28 cellular contexts compared by ENCODE assay signal in genomic region chr7:51082096-51082840, GRCh38.
"Had no signal": no experiment of that assay in that cellular context is flagged by ENCODE, and none has a peak within 500 bp of the region (broad histone marks: within the 10 kb centered on the region; RNA-seq: fewer than 3 reads in every experiment).

No MANE protein-coding gene starts in this region.

- H3K27me3 Mint-ChIP-seq: activated naive CD8-positive, alpha-beta T cell treated with anti-CD3 and anti-CD28 coated beads for 36 hours; stimulated activated memory B cell treated with anti-CD40 and anti-IgM and Interleukin-4, amounts not matched to agents 10 μg/mL and 1 μg/mL and 100 μg/mL, for 72 hours had no signal

- DNase-seq: activated CD4-positive, alpha-beta T cell treated with anti-CD3 and anti-CD28 coated beads for 1 hour; activated CD4-positive, alpha-beta T cell treated with anti-CD3 and anti-CD28 coated beads, Interleukin-2, amount 50 U/mL, for 4 hours; activated CD8-positive, alpha-beta memory T cell treated with anti-CD3 and anti-CD28 coated beads for 24 hours; activated CD8-positive, alpha-beta memory T cell treated with anti-CD3 and anti-CD28 coated beads, Interleukin-2, amount 50 U/mL, for 4 hours; activated naive CD4-positive, alpha-beta T cell treated with Interleukin-2 at 50 U/mL for 16 hours; activated naive CD8-positive, alpha-beta T cell treated with anti-CD3 and anti-CD28 coated beads for 36 hours; activated T-cell treated with anti-CD3 and anti-CD28 coated beads, Interleukin-2, amount 50 U/mL, for 4 hours; cerebellar nuclear complex; esophagus squamous epithelium; head of caudate nucleus; kidney; naive thymus-derived CD8-positive, alpha-beta T cell; ovary; psoas muscle; right lobe of liver; transverse colon had no signal

- H3K27me3 ChIP-seq: breast epithelium, esophagus squamous epithelium, gastroesophageal sphincter, neural progenitor cell, ovary, right lobe of liver, transverse colon, vagina had no signal

- H3K36me3 ChIP-seq: breast epithelium, neural progenitor cell, ovary, right lobe of liver, transverse colon, vagina had no signal

- ATAC-seq: activated T-cell treated with anti-CD3 and anti-CD28 coated beads, Interleukin-2, amount 50 U/mL, for 4 hours; gastroesophageal sphincter; left lobe of liver; naive thymus-derived CD8-positive, alpha-beta T cell; psoas muscle; stimulated activated memory B cell treated with anti-CD40 and anti-IgM and Interleukin-4, amounts not matched to agents 10 μg/mL and 1 μg/mL and 100 μg/mL, for 72 hours had no signal

- H3K4me1 ChIP-seq: breast epithelium, right lobe of liver had no signal

- H3K9me3 ChIP-seq: breast epithelium, esophagus squamous epithelium, gastroesophageal sphincter, ovary, psoas muscle, right lobe of liver, transverse colon, vagina had no signal

- H3K4me3 Mint-ChIP-seq: activated naive CD8-positive, alpha-beta T cell treated with anti-CD3 and anti-CD28 coated beads for 36 hours; activated T-cell treated with anti-CD3 and anti-CD28 coated beads, Interleukin-2, amount 50 U/mL, for 4 hours; mesothelial cell of epicardium; naive thymus-derived CD8-positive, alpha-beta T cell; neural progenitor cell; stimulated activated memory B cell treated with anti-CD40 and anti-IgM and Interleukin-4, amounts not matched to agents 10 μg/mL and 1 μg/mL and 100 μg/mL, for 72 hours; T-helper 2 cell treated with Interferon-gamma antibody and Interleukin-4, amounts not matched to agents 5 μg/mL and 100 μg/mL, for 36 hours had no signal

- H3K4me3 ChIP-seq: breast epithelium, coronary artery, esophagus squamous epithelium, gastroesophageal sphincter, neural progenitor cell, ovary, psoas muscle, right lobe of liver, skin epidermis, transverse colon, vagina had no signal

- H3K9me3 Mint-ChIP-seq: activated naive CD8-positive, alpha-beta T cell treated with anti-CD3 and anti-CD28 coated beads for 36 hours; activated T-cell treated with anti-CD3 and anti-CD28 coated beads, Interleukin-2, amount 50 U/mL, for 4 hours; activated T-helper 2 cell treated with anti-CD3 and anti-CD28 coated beads, Interferon-gamma antibody, Interleukin-2, Interleukin-4, amounts not matched to agents 10 μg/mL and 5 μg/mL and 100 μg/mL, durations not matched to agents 14 hours and 24 hours and 36 hours; mesothelial cell of epicardium; naive thymus-derived CD8-positive, alpha-beta T cell; neural progenitor cell; stimulated activated memory B cell treated with anti-CD40 and anti-IgM and Interleukin-4, amounts not matched to agents 10 μg/mL and 1 μg/mL and 100 μg/mL, for 72 hours; T-helper 2 cell treated with Interferon-gamma antibody and Interleukin-4, amounts not matched to agents 5 μg/mL and 100 μg/mL, for 36 hours had no signal

- H3K27ac Mint-ChIP-seq: activated naive CD8-positive, alpha-beta T cell treated with anti-CD3 and anti-CD28 coated beads for 36 hours; activated T-helper 2 cell treated with anti-CD3 and anti-CD28 coated beads, Interferon-gamma antibody, Interleukin-2, Interleukin-4, amounts not matched to agents 10 μg/mL and 5 μg/mL and 100 μg/mL, durations not matched to agents 14 hours and 24 hours and 36 hours; mesothelial cell of epicardium; stimulated activated memory B cell treated with anti-CD40 and anti-IgM and Interleukin-4, amounts not matched to agents 10 μg/mL and 1 μg/mL and 100 μg/mL, for 72 hours; T-helper 2 cell treated with Interferon-gamma antibody and Interleukin-4, amounts not matched to agents 5 μg/mL and 100 μg/mL, for 36 hours had no signal

- H2AFZ ChIP-seq: neural progenitor cell had no signal

- H3K9ac ChIP-seq: neural progenitor cell had no signal

- H3K36me3 Mint-ChIP-seq: activated naive CD8-positive, alpha-beta T cell treated with anti-CD3 and anti-CD28 coated beads for 36 hours; mesothelial cell of epicardium; naive thymus-derived CD8-positive, alpha-beta T cell; neural progenitor cell; stimulated activated memory B cell treated with anti-CD40 and anti-IgM and Interleukin-4, amounts not matched to agents 10 μg/mL and 1 μg/mL and 100 μg/mL, for 72 hours had no signal

- H3K4me2 ChIP-seq: neural progenitor cell had no signal

- H3K4me1 Mint-ChIP-seq: activated naive CD8-positive, alpha-beta T cell treated with anti-CD3 and anti-CD28 coated beads for 36 hours; mesothelial cell of epicardium; naive thymus-derived CD8-positive, alpha-beta T cell; stimulated activated memory B cell treated with anti-CD40 and anti-IgM and Interleukin-4, amounts not matched to agents 10 μg/mL and 1 μg/mL and 100 μg/mL, for 72 hours had no signal

- H3K27ac ChIP-seq: breast epithelium, coronary artery, esophagus squamous epithelium, gastroesophageal sphincter, neural progenitor cell, ovary, psoas muscle, right lobe of liver, skin epidermis, transverse colon, vagina, VCaP had no signal
